Comparison of ENCODE assay signal across 11 cellular contexts in genomic region chr2:147829106-147829505, GRCh38.
DNase-seq lines count a peak whose midpoint lies in the region; TF ChIP-seq lines count a peak whose summit lies in the region.
"Had no signal": no experiment of that assay in that cellular context is flagged by ENCODE, and none has a peak within 500 bp of the region (broad histone marks: within the 10 kb centered on the region; RNA-seq: fewer than 3 reads in every experiment).

No MANE protein-coding gene starts in this region.

- H3K4me3 ChIP-seq in retinal pigment epithelial cell (ENCODE audit: low read length), result no peak overlapping the region
- H3K4me3 ChIP-seq: mucosa of descending colon had no signal

- TF ChIP-seq CTCF in retinal pigment epithelial cell (conservative IDR thresholded peaks at IDR 0.05; ENCODE audit: low read depth, low read length), result no peak

- peak; percentile 1 to 6 for DNase-seq in NCI-H524 (lab: John Stamatoyannopoulos, UW)
- DNase-seq in NCI-H524 treated with DMSO at 0.1 percent for 48 hours (lab: John Stamatoyannopoulos, UW), result no peak
- peak; percentile 77 for DNase-seq in NCI-H2171 treated with DMSO at 0.1 percent for 48 hours (lab: John Stamatoyannopoulos, UW)
- DNase-seq in dedifferentiated amniotic fluid mesenchymal stem cell (ENCODE audit: extremely low spot score), result peak; percentile 66
- peak; percentile 61 for DNase-seq in retinal pigment epithelial cell (ENCODE audit: low read depth)
- no peak for DNase-seq in DMS114 treated with DMSO at 0.1 percent for 48 hours (lab: John Stamatoyannopoulos, UW; ENCODE audit: unreplicated experiment)
- no peak for DNase-seq in middle frontal gyrus (ENCODE audit: extremely low spot score, low spot score)
- DNase-seq in NCI-H2081 treated with DMSO at 0.1 percent for 48 hours (lab: John Stamatoyannopoulos, UW), result no peak
- DNase-seq: foreskin melanocyte, mucosa of descending colon, substantia nigra had no signal

Comparison
In these comparisons a context has a peak if more than half of its experiments do, and no peak if none do; other contexts are left out.
1. DNase-seq: peak in NCI-H524 (2 of 2), NCI-H2171 treated with DMSO at 0.1 percent for 48 hours (single experiment), dedifferentiated amniotic fluid mesenchymal stem cell (single experiment) and retinal pigment epithelial cell (single experiment); none in NCI-H524 treated with DMSO at 0.1 percent for 48 hours (single experiment), DMS114 treated with DMSO at 0.1 percent for 48 hours (single experiment), middle frontal gyrus (single experiment) and NCI-H2081 treated with DMSO at 0.1 percent for 48 hours (single experiment).